1 cellular context compared by ENCODE assay signal in the genomic region with DNA sequence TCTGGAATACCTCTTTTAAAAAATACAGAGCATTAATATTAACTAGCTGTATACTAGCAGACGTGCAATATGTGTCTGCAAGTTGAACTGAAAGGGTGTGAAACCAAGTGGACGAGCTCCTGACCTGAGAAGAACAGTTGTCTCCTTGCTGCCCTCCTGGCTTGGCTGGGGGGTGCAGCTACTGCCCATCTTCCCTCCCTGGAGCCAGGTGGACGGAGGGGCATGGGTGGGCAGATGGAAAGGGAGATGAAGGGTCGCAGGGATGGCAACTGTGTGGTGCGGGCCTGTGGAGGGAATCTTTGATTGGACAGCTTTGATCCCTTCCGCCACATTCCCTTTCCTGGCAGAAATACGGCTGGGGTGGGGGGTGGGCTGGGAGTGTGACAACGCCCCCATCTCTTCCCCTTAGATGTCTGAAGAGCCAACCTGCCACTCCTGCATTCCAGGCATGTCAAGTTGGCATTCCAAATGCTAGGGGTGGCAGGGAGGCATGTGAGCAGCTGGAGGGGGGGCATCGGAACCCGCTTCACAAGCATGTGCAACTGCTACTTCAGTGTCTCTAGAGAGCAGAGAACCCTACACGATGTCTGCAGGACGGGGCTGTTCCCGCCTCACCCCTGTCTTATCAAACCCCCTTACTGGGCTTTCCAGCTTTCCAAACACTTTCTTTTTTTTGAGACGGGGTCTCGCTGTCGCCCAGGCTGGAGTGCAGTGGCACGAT.
TF ChIP-seq lines count a peak whose summit lies in the region.

No MANE protein-coding gene starts in this region.

TF ChIP-seq in WTC11, 78 proteins besides CTCF, POLR2A, EP300 and RAD21:
- TF ChIP-seq ZNF396 (CRISPR knock-in tag; IDR thresholded peaks at IDR 0.05; ENCODE audit: borderline replicate concordance) (no peak), NR2C2 (CRISPR knock-in tag; IDR thresholded peaks at IDR 0.05) (no peak)
TF ChIP-seq in WTC11: peak in this region for 0.
